Comparison of ENCODE assay signal across 17 cellular contexts in the genomic region with DNA sequence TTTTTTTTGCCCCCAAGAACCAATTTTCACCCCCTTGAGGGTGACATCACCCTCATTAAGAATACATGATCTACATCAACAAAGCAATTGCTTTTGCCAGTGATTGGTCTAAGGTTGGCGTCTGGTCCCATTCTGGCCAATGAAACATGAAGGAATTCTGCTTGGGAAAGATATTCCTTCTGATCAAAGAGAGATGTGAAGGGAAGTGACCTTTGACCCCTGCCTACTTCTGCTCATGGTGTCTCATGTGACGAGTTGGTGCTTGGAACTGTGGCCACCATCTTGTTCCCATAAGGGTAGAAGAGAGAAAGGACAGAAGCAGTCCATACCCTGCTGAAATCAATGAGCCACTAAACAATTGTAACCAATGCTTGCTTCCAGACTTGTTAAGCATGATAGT.
DNase-seq lines count a peak whose midpoint lies in the region; ATAC-seq and TF ChIP-seq lines count a peak whose summit lies in the region.
"Had no signal": no experiment of that assay in that cellular context is flagged by ENCODE, and none has a peak within 500 bp of the region (broad histone marks: within the 10 kb centered on the region; RNA-seq: fewer than 3 reads in every experiment).

No MANE protein-coding gene starts in this region.

- no peak for ATAC-seq in CD8-positive, alpha-beta T cell
- ATAC-seq in activated naive CD8-positive, alpha-beta T cell treated with anti-CD3 and anti-CD28 coated beads, Interleukin-2, amount 10 ng/mL, durations not matched to agents 7 days and 5 days (ENCODE audit: low read depth) = no peak
- ATAC-seq in naive thymus-derived CD4-positive, alpha-beta T cell = no peak
- no peak for ATAC-seq in activated CD8-positive, alpha-beta memory T cell treated with anti-CD3 and anti-CD28 coated beads, Interleukin-2, amount 10 ng/mL, durations not matched to agents 7 days and 5 days

- H3K27ac ChIP-seq in CD8-positive, alpha-beta T cell (ENCODE audit: low read depth, low read length) = no peak overlapping the region
- no peak overlapping the region for H3K27ac ChIP-seq in naive thymus-derived CD4-positive, alpha-beta T cell (ENCODE audit: low read depth, low read length)
- H3K27ac ChIP-seq: 22Rv1 had no signal

- no peaks in the 10 kb centered on the region for H3K27me3 Mint-ChIP-seq in T-helper 1 cell treated with Interleukin-12 subunit alpha and Interleukin-12 subunit beta and Interleukin-4 antibody, amounts not matched to agents 30 μg/mL and 1 μg/mL, for 36 hours (ENCODE audit: low read depth)
- H3K27me3 Mint-ChIP-seq in CD8-positive, alpha-beta T cell (ENCODE audit: low read depth) = no peaks in the 10 kb centered on the region
- H3K27me3 Mint-ChIP-seq in activated naive CD8-positive, alpha-beta T cell treated with anti-CD3 and anti-CD28 coated beads, Interleukin-2, amount 10 ng/mL, durations not matched to agents 7 days and 5 days = no peaks in the 10 kb centered on the region
- no peaks in the 10 kb centered on the region for H3K27me3 Mint-ChIP-seq in naive thymus-derived CD4-positive, alpha-beta T cell
- no peaks in the 10 kb centered on the region for H3K27me3 Mint-ChIP-seq in activated CD8-positive, alpha-beta memory T cell treated with anti-CD3 and anti-CD28 coated beads, Interleukin-2, amount 10 ng/mL, durations not matched to agents 7 days and 5 days
- no peaks in the 10 kb centered on the region for H3K27me3 Mint-ChIP-seq in chondrocyte (ENCODE audit: low read depth)

- DNase-seq in T-helper 1 cell (no peak), 8988T (no peak), chondrocyte (ENCODE audit: low spot score) (no peak)
- no peak for DNase-seq in CD8-positive, alpha-beta T cell
- no peak for DNase-seq in activated naive CD8-positive, alpha-beta T cell treated with anti-CD3 and anti-CD28 coated beads, Interleukin-2, amount 10 ng/mL, durations not matched to agents 7 days and 5 days
- DNase-seq in naive thymus-derived CD4-positive, alpha-beta T cell = no peak
- no peak for DNase-seq in activated CD8-positive, alpha-beta memory T cell treated with anti-CD3 and anti-CD28 coated beads, Interleukin-2, amount 10 ng/mL, durations not matched to agents 7 days and 5 days
- DNase-seq: DMS 273 treated with DMSO at 0.1 percent for 48 hours, GDM1, NCI-H1048, NCI-H1436 treated with DMSO at 0.1 percent for 48 hours, NCI-H2081, NCI-H748 treated with DMSO at 0.1 percent for 48 hours, OCI-M1, SIG-M5 had no signal

- peaks cover 21% of the 10 kb centered on the region for H3K9me3 Mint-ChIP-seq in T-helper 1 cell treated with Interleukin-12 subunit alpha and Interleukin-12 subunit beta and Interleukin-4 antibody, amounts not matched to agents 30 μg/mL and 1 μg/mL, for 36 hours
- H3K9me3 Mint-ChIP-seq in CD8-positive, alpha-beta T cell = peaks cover 5% of the 10 kb centered on the region
- H3K9me3 Mint-ChIP-seq in activated naive CD8-positive, alpha-beta T cell treated with anti-CD3 and anti-CD28 coated beads, Interleukin-2, amount 10 ng/mL, durations not matched to agents 7 days and 5 days = peaks cover 8% of the 10 kb centered on the region
- H3K9me3 Mint-ChIP-seq in naive thymus-derived CD4-positive, alpha-beta T cell = peaks cover 0 to 16% (median 5%) of the 10 kb centered on the region in 11 donors
- H3K9me3 Mint-ChIP-seq in activated CD8-positive, alpha-beta memory T cell treated with anti-CD3 and anti-CD28 coated beads, Interleukin-2, amount 10 ng/mL, durations not matched to agents 7 days and 5 days (ENCODE audit: low read depth) = peaks cover 3% of the 10 kb centered on the region
- peaks cover 8% of the 10 kb centered on the region for H3K9me3 Mint-ChIP-seq in chondrocyte (ENCODE audit: low read depth)

- CTCF ChIA-PET in CD8-positive, alpha-beta T cell (lab: Charles Lee) = no interaction called here
- CTCF ChIA-PET in naive thymus-derived CD4-positive, alpha-beta T cell (lab: Charles Lee) = no interaction called here
- CTCF ChIA-PET in activated CD8-positive, alpha-beta memory T cell treated with anti-CD3 and anti-CD28 coated beads, Interleukin-2, amount 10 ng/mL, durations not matched to agents 7 days and 5 days (lab: Charles Lee) = no interaction called here

- H3K36me3 Mint-ChIP-seq in T-helper 1 cell treated with Interleukin-12 subunit alpha and Interleukin-12 subunit beta and Interleukin-4 antibody, amounts not matched to agents 30 μg/mL and 1 μg/mL, for 36 hours (ENCODE audit: low read depth) = peaks cover 5% of the 10 kb centered on the region
- H3K36me3 Mint-ChIP-seq in CD8-positive, alpha-beta T cell = no peaks in the 10 kb centered on the region
- H3K36me3 Mint-ChIP-seq in activated naive CD8-positive, alpha-beta T cell treated with anti-CD3 and anti-CD28 coated beads, Interleukin-2, amount 10 ng/mL, durations not matched to agents 7 days and 5 days = peaks cover 9% of the 10 kb centered on the region
- H3K36me3 Mint-ChIP-seq in naive thymus-derived CD4-positive, alpha-beta T cell = peaks cover 0 to 16% (median 6%) of the 10 kb centered on the region in 5 donors
- peaks cover 7% of the 10 kb centered on the region for H3K36me3 Mint-ChIP-seq in activated CD8-positive, alpha-beta memory T cell treated with anti-CD3 and anti-CD28 coated beads, Interleukin-2, amount 10 ng/mL, durations not matched to agents 7 days and 5 days
- no peaks in the 10 kb centered on the region for H3K36me3 Mint-ChIP-seq in chondrocyte (ENCODE audit: low read depth)

- POLR2A ChIA-PET in CD8-positive, alpha-beta T cell (lab: Charles Lee) = interaction anchor here (0.6 to 1.0 kb wide), 2 partner anchors 18 to 106 kb away, joined by 3 to 6 read pairs; no protein-coding TSS in a partner anchor
- POLR2A ChIA-PET in activated naive CD8-positive, alpha-beta T cell treated with anti-CD3 and anti-CD28 coated beads, Interleukin-2, amount 10 ng/mL, durations not matched to agents 7 days and 5 days (lab: Charles Lee) = no interaction called here
- POLR2A ChIA-PET in naive thymus-derived CD4-positive, alpha-beta T cell (lab: Charles Lee) = interaction anchor here (0.6 to 1.3 kb wide), 3 partner anchors 10 to 69 kb away, joined by 3 read pairs; no protein-coding TSS in a partner anchor

- H3K4me1 Mint-ChIP-seq in T-helper 1 cell treated with Interleukin-12 subunit alpha and Interleukin-12 subunit beta and Interleukin-4 antibody, amounts not matched to agents 30 μg/mL and 1 μg/mL, for 36 hours (ENCODE audit: low read depth) = peaks cover 28% of the 10 kb centered on the region
- peaks cover 45% of the 10 kb centered on the region for H3K4me1 Mint-ChIP-seq in CD8-positive, alpha-beta T cell (ENCODE audit: low read depth)
- H3K4me1 Mint-ChIP-seq in activated naive CD8-positive, alpha-beta T cell treated with anti-CD3 and anti-CD28 coated beads, Interleukin-2, amount 10 ng/mL, durations not matched to agents 7 days and 5 days = peaks cover 24% of the 10 kb centered on the region
- H3K4me1 Mint-ChIP-seq in naive thymus-derived CD4-positive, alpha-beta T cell = peaks cover 30 to 66% (median 61%) of the 10 kb centered on the region in 7 donors
- H3K4me1 Mint-ChIP-seq in activated CD8-positive, alpha-beta memory T cell treated with anti-CD3 and anti-CD28 coated beads, Interleukin-2, amount 10 ng/mL, durations not matched to agents 7 days and 5 days = peaks cover 23% of the 10 kb centered on the region
- peaks cover 6% of the 10 kb centered on the region for H3K4me1 Mint-ChIP-seq in chondrocyte (ENCODE audit: low read depth)

- intact Hi-C loops in CD8-positive, alpha-beta T cell (cut with DNase I, micrococcal nuclease) = loop anchor here (5.0 to 10.0 kb wide), 2 partner anchors 48 to 49 kb away; no protein-coding TSS in a partner anchor
- intact Hi-C loops in naive thymus-derived CD4-positive, alpha-beta T cell (cut with micrococcal nuclease) = loop anchor here in 1 of 2 donors (5.0 kb wide), 1 partner anchor 84 kb away; the partner anchor contains the start of gene LBH

- H3K27ac Mint-ChIP-seq in T-helper 1 cell treated with Interleukin-12 subunit alpha and Interleukin-12 subunit beta and Interleukin-4 antibody, amounts not matched to agents 30 μg/mL and 1 μg/mL, for 36 hours = peak overlapping the region; percentile 6
- H3K27ac Mint-ChIP-seq in CD8-positive, alpha-beta T cell = peak overlapping the region; percentile 92
- peak overlapping the region; percentile 90 for H3K27ac Mint-ChIP-seq in activated naive CD8-positive, alpha-beta T cell treated with anti-CD3 and anti-CD28 coated beads, Interleukin-2, amount 10 ng/mL, durations not matched to agents 7 days and 5 days
- peak overlapping the region; percentile 26 to 97 (median 86) for H3K27ac Mint-ChIP-seq in naive thymus-derived CD4-positive, alpha-beta T cell
- H3K27ac Mint-ChIP-seq in activated CD8-positive, alpha-beta memory T cell treated with anti-CD3 and anti-CD28 coated beads, Interleukin-2, amount 10 ng/mL, durations not matched to agents 7 days and 5 days = no peak overlapping the region
- H3K27ac Mint-ChIP-seq in chondrocyte (ENCODE audit: unreplicated experiment) = no peak overlapping the region

- H3K36me3 ChIP-seq in CD8-positive, alpha-beta T cell (ENCODE audit: insufficient read depth, low read length) = no peaks in the 10 kb centered on the region
- no peaks in the 10 kb centered on the region for H3K36me3 ChIP-seq in naive thymus-derived CD4-positive, alpha-beta T cell (ENCODE audit: control insufficient read depth in 2 of 3, insufficient read depth in 3 of 3, low read length in 3 of 3)

- H3K27me3 ChIP-seq in CD8-positive, alpha-beta T cell (ENCODE audit: insufficient read depth, low read length) = no peaks in the 10 kb centered on the region
- H3K27me3 ChIP-seq in naive thymus-derived CD4-positive, alpha-beta T cell (ENCODE audit: control insufficient read depth in 2 of 2, insufficient read depth in 2 of 2, low read length in 2 of 2) = no peaks in the 10 kb centered on the region

- H3K4me3 Mint-ChIP-seq in T-helper 1 cell treated with Interleukin-12 subunit alpha and Interleukin-12 subunit beta and Interleukin-4 antibody, amounts not matched to agents 30 μg/mL and 1 μg/mL, for 36 hours = no peak overlapping the region
- no peak overlapping the region for H3K4me3 Mint-ChIP-seq in CD8-positive, alpha-beta T cell
- no peak overlapping the region for H3K4me3 Mint-ChIP-seq in activated naive CD8-positive, alpha-beta T cell treated with anti-CD3 and anti-CD28 coated beads, Interleukin-2, amount 10 ng/mL, durations not matched to agents 7 days and 5 days
- H3K4me3 Mint-ChIP-seq in naive thymus-derived CD4-positive, alpha-beta T cell = peak overlapping the region in 5 of 10 donors; percentile 12 to 75 (median 54)
- H3K4me3 Mint-ChIP-seq in activated CD8-positive, alpha-beta memory T cell treated with anti-CD3 and anti-CD28 coated beads, Interleukin-2, amount 10 ng/mL, durations not matched to agents 7 days and 5 days = no peak overlapping the region
- no peak overlapping the region for H3K4me3 Mint-ChIP-seq in chondrocyte (ENCODE audit: unreplicated experiment)

- peaks cover 6% of the 10 kb centered on the region for H3K9me3 ChIP-seq in CD8-positive, alpha-beta T cell (ENCODE audit: low read length)
- H3K9me3 ChIP-seq in naive thymus-derived CD4-positive, alpha-beta T cell (ENCODE audit: control insufficient read depth in 2 of 3, low read length in 3 of 3) = no peaks in the 10 kb centered on the region

- H3K4me1 ChIP-seq in CD8-positive, alpha-beta T cell (ENCODE audit: insufficient read depth, low read length) = peaks cover 31% of the 10 kb centered on the region
- peaks cover 15 to 32% of the 10 kb centered on the region in 2 donors for H3K4me1 ChIP-seq in naive thymus-derived CD4-positive, alpha-beta T cell (ENCODE audit: control insufficient read depth in 2 of 2, insufficient read depth in 2 of 2, low read length in 2 of 2)

- no peak for TF ChIP-seq CTCF in CD8-positive, alpha-beta T cell (IDR thresholded peaks at IDR 0.05)
- TF ChIP-seq CTCF in chondrocyte (IDR thresholded peaks at IDR 0.05) = no peak

- no peak overlapping the region for H3K4me3 ChIP-seq in CD8-positive, alpha-beta T cell (ENCODE audit: low read depth, low read length)
- H3K4me3 ChIP-seq in naive thymus-derived CD4-positive, alpha-beta T cell (ENCODE audit: low read length) = no peak overlapping the region

Comparison
In these comparisons a context has a peak if more than half of its experiments do, and no peak if none do; other contexts are left out.
1. H3K27ac Mint-ChIP-seq: peak in T-helper 1 cell treated with Interleukin-12 subunit alpha and Interleukin-12 subunit beta and Interleukin-4 antibody, amounts not matched to agents 30 μg/mL and 1 μg/mL, for 36 hours (single experiment), CD8-positive, alpha-beta T cell (single experiment), activated naive CD8-positive, alpha-beta T cell treated with anti-CD3 and anti-CD28 coated beads, Interleukin-2, amount 10 ng/mL, durations not matched to agents 7 days and 5 days (single experiment) and naive thymus-derived CD4-positive, alpha-beta T cell (9 of 9); none in activated CD8-positive, alpha-beta memory T cell treated with anti-CD3 and anti-CD28 coated beads, Interleukin-2, amount 10 ng/mL, durations not matched to agents 7 days and 5 days (single experiment) and chondrocyte (single experiment).